ENCODE assay signal across 7 cellular contexts in genomic region chr12:112992541-112993398, GRCh38.
DNase-seq lines count a peak whose midpoint lies in the region; ATAC-seq and TF ChIP-seq lines count a peak whose summit lies in the region.

No MANE protein-coding gene starts in this region.

- DNase-seq in NCI-H1092 treated with DMSO at 0.1 percent for 48 hours (lab: John Stamatoyannopoulos, UW) = peak; percentile 65
- DNase-seq in T-helper 1 cell = peak in 3 of 5 donors; percentile 16 to 57 (median 45)
- DNase-seq in astrocyte of the hippocampus (ENCODE audit: low read depth, low spot score) = peak; percentile 78
- DNase-seq in iPS DF 19.7 (ENCODE audit: low read depth, low spot score) = peak; percentile 42
- peak; percentile 27 to 31 for DNase-seq in stimulated activated CD4-positive, alpha-beta T cell treated with anti-CD3 and anti-CD28 coated beads, Interleukin-15, amount 100 ng/mL, for 1 hour (ENCODE audit: low read depth in 1 of 2, low spot score in 1 of 2)

- ATAC-seq in HG02938 (IDR thresholded peaks at IDR 0.05; ENCODE audit: unreplicated experiment) = no peak

- TF ChIP-seq CTCF in GM12801 (IDR thresholded peaks at IDR 0.05; ENCODE audit: extremely low read depth, insufficient read length) = peak; percentile 73
